13 cellular contexts compared by ENCODE assay signal in genomic region chr16:89912627-89913026, GRCh38. TPM values are rescaled to one million over a fixed set of nuclear protein-coding genes. Genes with fewer than 3 reads are reported as not detected.
DNase-seq lines count a peak whose midpoint lies in the region; ATAC-seq and TF ChIP-seq lines count a peak whose summit lies in the region.
"Had no signal": no experiment of that assay in that cellular context is flagged by ENCODE, and none has a peak within 500 bp of the region (broad histone marks: within the 10 kb centered on the region; RNA-seq: fewer than 3 reads in every experiment).

No MANE protein-coding gene starts in this region.

- peak overlapping the region; percentile 39 for H3K27ac Mint-ChIP-seq in Calu3 (ENCODE audit: unreplicated experiment)
- peak overlapping the region; percentile 87 for H3K27ac Mint-ChIP-seq in nephron progenitor cell
- H3K27ac Mint-ChIP-seq: CD4-positive, alpha-beta T cell had no signal

- no peaks in the 10 kb centered on the region for H4K20me1 ChIP-seq in HCT116 (ENCODE audit: insufficient read depth)

- BruUV-seq in Calu3 (replicated peaks; lab: Mats Ljungman, UMichigan) = no TSS peak
- no TSS peak for BruUV-seq in HCT116 (replicated peaks; lab: Mats Ljungman, UMichigan)

- RAD21 ChIA-PET in HCT116 (lab: Charles Lee; ENCODE audit: low non-redundant PET in 1 of 2, low total read pairs in 2 of 2, uncharacterized antibody in 2 of 2, unreplicated experiment in 2 of 2) = no interaction called here

- no peak for ATAC-seq in HCT116

- H3K36me3 Mint-ChIP-seq in Calu3 (ENCODE audit: insufficient read depth, unreplicated experiment) (peaks cover 79% of the 10 kb centered on the region), nephron progenitor cell (ENCODE audit: low read depth) (peaks cover 20% of the 10 kb centered on the region)

- H3K9me3 ChIP-seq in HCT116 (ENCODE audit: control insufficient read depth in 1 of 2, insufficient read depth in 1 of 2, low read depth in 1 of 2, low read length in 2 of 2) (no peaks in the 10 kb centered on the region), sigmoid colon (no peaks in the 10 kb centered on the region)

- CTCF ChIA-PET in Calu3 (lab: Charles Lee) = no interaction called here
- CTCF ChIA-PET in HCT116 (lab: Charles Lee) = interaction anchor here (5.7 kb wide), 1 partner anchor 9 kb away, joined by 57 read pairs; the partner anchor contains the start of gene TUBB3

- peak overlapping the region; percentile 17; the same call in 1 of the 2 replicates for H3K27ac ChIP-seq in HCT116 (ENCODE audit: low read depth, low read length)
- H3K27ac ChIP-seq in sigmoid colon = no peak overlapping the region

- 82 to 83% methylated on average over 14 of the region's 14 CpGs for WGBS in sigmoid colon, 2 donors

- no peaks in the 10 kb centered on the region for H3K27me3 Mint-ChIP-seq in Calu3 (ENCODE audit: unreplicated experiment)
- peaks cover 3% of the 10 kb centered on the region for H3K27me3 Mint-ChIP-seq in nephron progenitor cell (ENCODE audit: low read depth, poor library complexity)
- H3K27me3 Mint-ChIP-seq: B cell; CD4-positive, alpha-beta T cell; IgD-negative memory B cell had no signal

- H3K27me3 ChIP-seq in HCT116 (ENCODE audit: insufficient read depth, low read length) = no peaks in the 10 kb centered on the region
- H3K27me3 ChIP-seq in sigmoid colon = no peaks in the 10 kb centered on the region

- H3K4me3 ChIP-seq in HCT116 (replicated peaks in 1 of 2; ENCODE audit: low read depth in 1 of 2, low read length in 2 of 2) (no peak overlapping the region), sigmoid colon (no peak overlapping the region)

- H3K9me2 ChIP-seq in HCT116 (ENCODE audit: insufficient read depth) = no peaks in the 10 kb centered on the region

- no peak overlapping the region for H3K9ac ChIP-seq in HCT116 (ENCODE audit: low read length)

- TF ChIP-seq RAD21 in HCT116 (IDR thresholded peaks at IDR 0.05; ENCODE audit: low read depth) = no peak

- H3K9me3 Mint-ChIP-seq in Calu3 (ENCODE audit: low read depth, unreplicated experiment) (no peaks in the 10 kb centered on the region), nephron progenitor cell (no peaks in the 10 kb centered on the region)
- H3K9me3 Mint-ChIP-seq: CD4-positive, alpha-beta T cell; IgD-negative memory B cell had no signal

- POLR2A ChIA-PET in HCT116 (lab: Charles Lee) = interaction anchor here (1.4 kb wide), 1 partner anchor 10 kb away, joined by 4 read pairs; the partner anchor contains the start of gene TUBB3

- TF ChIP-seq POLR2A in HCT116 (IDR thresholded peaks at IDR 0.05; ENCODE audit: borderline replicate concordance, extremely low read depth, insufficient read depth, insufficient read length) = no peak
- TF ChIP-seq POLR2A in sigmoid colon (IDR thresholded peaks at IDR 0.05) = no peak

- peaks cover 1% of the 10 kb centered on the region for H3K4me1 Mint-ChIP-seq in Calu3 (ENCODE audit: low read depth, unreplicated experiment)
- H3K4me1 Mint-ChIP-seq in nephron progenitor cell = peaks cover 14% of the 10 kb centered on the region

- no peak overlapping the region for H3K4me2 ChIP-seq in HCT116 (ENCODE audit: low read length)

- DNase-seq in Calu3 (no peak), HCT116 (ENCODE audit: low read depth, low spot score) (no peak), nephron progenitor cell (no peak), sigmoid colon (peak; percentile 62), NCI-H2171 (lab: John Stamatoyannopoulos, UW) (no peak), NCI-H446 (lab: John Stamatoyannopoulos, UW) (no peak)
- no peak for DNase-seq in activated CD4-positive, alpha-beta T cell treated with anti-CD3 and anti-CD28 coated beads, Interleukin-2, amount 50 U/mL, for 1 hour
- DNase-seq: C1 segment of cervical spinal cord; CD4-positive, alpha-beta T cell; DND-41; GDM1 had no signal

- H3K4me1 ChIP-seq in HCT116 (ENCODE audit: control insufficient read depth in 1 of 2, insufficient read depth in 2 of 2, low read length in 2 of 2) (peaks cover 20 to 29% of the 10 kb centered on the region in 2 experiments), sigmoid colon (peaks cover 0 to 13% (median 10%) of the 10 kb centered on the region in 4 donors)

- H2AFZ ChIP-seq in HCT116 (ENCODE audit: low read depth, low read length, poor library complexity, severe bottlenecking) = no peak overlapping the region

- no peak overlapping the region for H3K4me3 Mint-ChIP-seq in Calu3 (ENCODE audit: low read depth, unreplicated experiment)
- H3K4me3 Mint-ChIP-seq in nephron progenitor cell = no peak overlapping the region
- H3K4me3 Mint-ChIP-seq: B cell; CD4-positive, alpha-beta T cell had no signal

- no peak for TF ChIP-seq CTCF in Calu3 (IDR thresholded peaks at IDR 0.05; ENCODE audit: unreplicated experiment)
- no peak for TF ChIP-seq CTCF in HCT116 (IDR thresholded peaks at IDR 0.05 in 2 of 3, conservative IDR thresholded peaks at IDR 0.05 in 1 of 3; ENCODE audit: borderline replicate concordance in 1 of 3, insufficient read depth in 1 of 3, low read depth in 2 of 3, low read length in 2 of 3)
- no peak for TF ChIP-seq CTCF in nephron progenitor cell (IDR thresholded peaks at IDR 0.05)
- TF ChIP-seq CTCF in sigmoid colon (IDR thresholded peaks at IDR 0.05) = no peak

- H3K36me3 ChIP-seq in HCT116 (ENCODE audit: control insufficient read depth in 1 of 2, insufficient read depth in 2 of 2, low read length in 2 of 2) (peaks cover 10 to 15% of the 10 kb centered on the region in 2 experiments; a peak in 3 of 4 replicates), sigmoid colon (peaks cover 0 to 36% (median 15%) of the 10 kb centered on the region in 4 donors)

- TF ChIP-seq EP300 in sigmoid colon (IDR thresholded peaks at IDR 0.05) = no peak

- no peaks in the 10 kb centered on the region for H3K79me2 ChIP-seq in HCT116 (ENCODE audit: insufficient read depth, low read length)

- intact Hi-C loops in Calu3 (cut with micrococcal nuclease; ENCODE audit: unreplicated experiment) (no loop called here), HCT116 (cut with micrococcal nuclease) (no loop called here), sigmoid colon (cut with DNase I) (no loop called here)

TF ChIP-seq in HCT116, 20 proteins besides CTCF, POLR2A, EP300 and RAD21:
- TF ChIP-seq SRF (IDR thresholded peaks at IDR 0.05; ENCODE audit: low read depth) (no peak), REST (IDR thresholded peaks at IDR 0.05; ENCODE audit: low read depth) (no peak), CBX3 (IDR thresholded peaks at IDR 0.05; ENCODE audit: low read depth) (no peak)
- TF ChIP-seq, protein P1, sequence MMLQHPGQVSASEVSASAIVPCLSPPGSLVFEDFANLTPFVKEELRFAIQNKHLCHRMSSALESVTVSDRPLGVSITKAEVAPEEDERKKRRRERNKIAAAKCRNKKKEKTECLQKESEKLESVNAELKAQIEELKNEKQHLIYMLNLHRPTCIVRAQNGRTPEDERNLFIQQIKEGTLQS (IDR thresholded peaks at IDR 0.05) = no peak

RNA-seq across cellular contexts. Expression of gene MC1R, which starts 6.0 kb away (rescaled TPM):
- total RNA-seq in Calu3 (2022) (16.9 and 17.4 TPM in 2 replicates), HCT116 (2021; ENCODE audit: unreplicated experiment) (12.2 TPM), sigmoid colon (1 to 10 TPM; 2.1 to 8.0 (median 4.5) TPM)
- 9.9 and 12.5 TPM in 2 replicates for polyA plus RNA-seq in HCT116 (2012)
- polyA plus RNA-seq in sigmoid colon = 1 to 10 TPM in 1 of 3 donors, not detected in 2; 5.6 TPM

RNA-seq across cellular contexts. Expression of gene TUBB3, which starts 10.5 kb away (rescaled TPM):
- 52.1 and 61.5 TPM in 2 replicates for total RNA-seq in Calu3 (2022)
- 173 TPM for total RNA-seq in HCT116 (2021; ENCODE audit: unreplicated experiment)
- 213 and 219 TPM in 2 replicates for polyA plus RNA-seq in HCT116 (2012)
- 10 to 100 TPM in 3 of 4 donors, 1 to 10 TPM in 1; 9.2 to 35.0 (median 27.8) TPM for total RNA-seq in sigmoid colon
- polyA plus RNA-seq in sigmoid colon = 10 to 100 TPM in 1 of 3 donors, 1 to 10 TPM in 1, under 1 TPM in 1; 0.46 to 23.5 (median 1.8) TPM

RNA-seq across cellular contexts. Expression of gene DEF8, which starts 35.9 kb away (rescaled TPM):
- total RNA-seq in Calu3 (2022) = 67.0 and 70.1 TPM in 2 replicates
- total RNA-seq in HCT116 (2021; ENCODE audit: unreplicated experiment) = 109 TPM
- polyA plus RNA-seq in HCT116 (2012) = 105 and 108 TPM in 2 replicates
- total RNA-seq in sigmoid colon = 100 to 1,000 TPM in 1 of 4 donors, 10 to 100 TPM in 3; 68.8 to 127 (median 86.6) TPM
- polyA plus RNA-seq in sigmoid colon = 10 to 100 TPM; 24.6 to 37.2 (median 30.5) TPM

RNA-seq across cellular contexts. Expression of gene TCF25, which starts 39.2 kb away (rescaled TPM):
- 270 and 300 TPM in 2 replicates for total RNA-seq in Calu3 (2022)
- 345 TPM for total RNA-seq in HCT116 (2021; ENCODE audit: unreplicated experiment)
- polyA plus RNA-seq in HCT116 (2012) = 354 and 371 TPM in 2 replicates
- total RNA-seq in sigmoid colon = 100 to 1,000 TPM; 131 to 244 (median 181) TPM
- 100 to 1,000 TPM in 2 of 3 donors, 10 to 100 TPM in 1; 89.7 to 161 (median 106) TPM for polyA plus RNA-seq in sigmoid colon
